Comparison of ENCODE assay signal across 17 cellular contexts in the genomic region with DNA sequence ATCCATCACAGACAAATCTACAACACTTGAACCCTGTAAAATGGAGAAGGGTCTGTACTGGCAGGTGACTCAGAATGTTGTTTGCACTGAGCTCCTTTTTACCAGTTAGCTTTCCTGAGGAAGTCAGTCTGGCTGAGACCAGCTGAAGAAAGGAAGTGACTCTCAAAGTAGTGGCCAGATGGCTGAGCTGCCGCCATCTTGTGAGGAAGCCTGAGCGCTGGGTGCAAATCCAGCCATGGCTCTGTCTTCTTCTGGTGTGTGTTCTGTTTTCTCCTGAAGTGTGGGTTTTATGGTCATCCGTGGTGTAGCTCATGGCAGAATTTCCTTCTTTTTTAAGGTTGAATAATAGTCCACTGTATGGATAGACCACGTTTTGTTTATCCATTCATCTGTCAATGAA. TPM values are rescaled to one million over a fixed set of nuclear protein-coding genes. Genes with fewer than 3 reads are reported as not detected.
DNase-seq lines count a peak whose midpoint lies in the region; ATAC-seq and TF ChIP-seq lines count a peak whose summit lies in the region.
"Had no signal": no experiment of that assay in that cellular context is flagged by ENCODE, and none has a peak within 500 bp of the region (broad histone marks: within the 10 kb centered on the region; RNA-seq: fewer than 3 reads in every experiment).

No MANE protein-coding gene starts in this region.

- TF ChIP-seq CTCF in osteoblast (IDR thresholded peaks at IDR 0.05; ENCODE audit: extremely low read depth, low read depth, low read length) = no peak
- TF ChIP-seq CTCF in gastroesophageal sphincter (IDR thresholded peaks at IDR 0.05) = no peak
- TF ChIP-seq CTCF in WERI-Rb-1 (IDR thresholded peaks at IDR 0.05; ENCODE audit: low read depth, low read length) = no peak

- TF ChIP-seq EP300 in gastroesophageal sphincter (IDR thresholded peaks at IDR 0.05) = no peak

- H3K9me3 ChIP-seq in osteoblast (ENCODE audit: low read depth, low read length) = no peaks in the 10 kb centered on the region
- H3K9me3 ChIP-seq in gastroesophageal sphincter = peaks cover 0 to 14% (median 0%) of the 10 kb centered on the region in 3 donors
- H3K9me3 ChIP-seq in WERI-Rb-1 (ENCODE audit: severe bottlenecking) = no peaks in the 10 kb centered on the region

- H3K27me3 ChIP-seq in osteoblast (ENCODE audit: insufficient read depth, low read length) (peaks cover 2% of the 10 kb centered on the region), gastroesophageal sphincter (peaks cover 6% of the 10 kb centered on the region), WERI-Rb-1 (ENCODE audit: insufficient read depth, low read depth, severe bottlenecking) (no peaks in the 10 kb centered on the region)

- peaks cover 5% of the 10 kb centered on the region for H3K4me1 ChIP-seq in osteoblast (ENCODE audit: insufficient read depth, low read length)
- no peaks in the 10 kb centered on the region for H3K4me1 ChIP-seq in gastroesophageal sphincter

- H4K20me1 ChIP-seq in osteoblast (ENCODE audit: insufficient read depth, low read length) = no peaks in the 10 kb centered on the region

- ATAC-seq in gastroesophageal sphincter (no peak), HG03025 (IDR thresholded peaks at IDR 0.05; ENCODE audit: low FRiP score, unreplicated experiment) (no peak)

- no peak for TF ChIP-seq POLR2A in gastroesophageal sphincter (IDR thresholded peaks at IDR 0.05)

- WGBS in gastroesophageal sphincter (ENCODE audit: low coverage in 1 of 2), 2 donors = 80 to 93% methylated on average over 2 to 4 of the region's 4 CpGs

- H3K4me2 ChIP-seq in osteoblast (ENCODE audit: insufficient read depth, low read length) = no peak overlapping the region

- H3K4me3 ChIP-seq in osteoblast (ENCODE audit: insufficient read depth, low read length) = no peak overlapping the region
- no peak overlapping the region for H3K4me3 ChIP-seq in gastroesophageal sphincter
- H3K4me3 ChIP-seq in WERI-Rb-1 (ENCODE audit: low read depth, low read length) = no peak overlapping the region

- H3K36me3 ChIP-seq in osteoblast (ENCODE audit: insufficient read depth, low read length) (no peaks in the 10 kb centered on the region), gastroesophageal sphincter (no peaks in the 10 kb centered on the region), WERI-Rb-1 (no peaks in the 10 kb centered on the region)

- peak overlapping the region; percentile 36 for H2AFZ ChIP-seq in osteoblast (ENCODE audit: low read length)

- DNase-seq in CD1c-positive myeloid dendritic cell (ENCODE audit: extremely low spot score) (peak; percentile 26), OCI-M1 (lab: John Stamatoyannopoulos, UW) (peak; percentile 18), epithelial cell of prostate (ENCODE audit: low read depth, low spot score) (no peak), osteoblast (ENCODE audit: insufficient read length, low spot score, missing footprints) (no peak), WERI-Rb-1 (no peak)
- DNase-seq: ACHN; CD4-positive, alpha-beta memory T cell; GF-D8; GOT3; KG1; NCI-H1417; NCI-H1930; NCI-H510A treated with DMSO at 0.1 percent for 48 hours had no signal

- H3K27ac ChIP-seq in epithelial cell of prostate (peak overlapping the region; percentile 67), osteoblast (ENCODE audit: low read depth, low read length) (no peak overlapping the region), gastroesophageal sphincter (no peak overlapping the region), WERI-Rb-1 (no peak overlapping the region)
- H3K27ac ChIP-seq: HL-60 had no signal

- H3K79me2 ChIP-seq in osteoblast (ENCODE audit: insufficient read depth, low read length) = no peaks in the 10 kb centered on the region

RNA-seq across cellular contexts. Expression of a gene that starts 25.5 kb away (rescaled TPM):
- 0.36 and 13.8 TPM in 2 replicates for total RNA-seq in osteoblast
- total RNA-seq in gastroesophageal sphincter = 10 to 100 TPM in 3 of 4 donors, 1 to 10 TPM in 1; 7.3 to 19.3 (median 14.0) TPM
- total RNA-seq: M059J had no signal

Comparison
In these comparisons a context has a peak if more than half of its experiments do, and no peak if none do; other contexts are left out.
1. DNase-seq: peak in CD1c-positive myeloid dendritic cell (single experiment) and OCI-M1 (single experiment); none in epithelial cell of prostate (single experiment), osteoblast (single experiment) and WERI-Rb-1 (single experiment).